ENCODE assay signal across 16 cellular contexts in the genomic region with DNA sequence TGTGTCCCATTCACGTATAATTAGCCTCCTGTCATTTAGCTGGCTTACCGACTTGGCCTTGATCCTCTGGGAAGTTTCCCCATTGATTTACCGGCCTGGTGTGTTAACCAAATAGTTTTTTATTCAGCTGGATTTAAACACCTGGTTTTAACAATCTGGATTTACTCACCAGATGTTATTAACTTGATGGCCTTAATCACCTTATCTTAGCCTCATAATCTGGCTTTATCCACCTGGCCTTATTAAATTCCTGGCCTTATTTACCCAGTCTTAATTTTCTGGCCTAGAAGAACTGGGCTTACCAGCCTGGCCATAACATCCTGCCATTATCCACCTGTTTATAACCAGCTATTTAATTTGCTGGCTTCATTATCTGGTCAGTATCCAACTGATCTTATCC.
A peak's percentile ranks its signal among the peaks of the same experiment; 100 is the strongest.
DNase-seq lines count a peak whose midpoint lies in the region; ATAC-seq and TF ChIP-seq lines count a peak whose summit lies in the region.
"Had no signal": no experiment of that assay in that cellular context is flagged by ENCODE, and none has a peak within 500 bp of the region (broad histone marks: within the 10 kb centered on the region; RNA-seq: fewer than 3 reads in every experiment).

No MANE protein-coding gene starts in this region.

- no peaks in the 10 kb centered on the region for H3K27me3 ChIP-seq in osteoblast (ENCODE audit: insufficient read depth, low read length)
- H3K27me3 ChIP-seq in aorta (ENCODE audit: control insufficient read depth in 1 of 2, insufficient read depth in 2 of 2, low read length in 1 of 2), result no peaks in the 10 kb centered on the region
- H3K27me3 ChIP-seq: BLaER1 treated with 17β-estradiol and CSF1 and Interleukin-3, amounts not matched to agents 10 nM and 100 nM had no signal

- H3K79me2 ChIP-seq in osteoblast (ENCODE audit: insufficient read depth, low read length), result no peaks in the 10 kb centered on the region

- H2AFZ ChIP-seq in osteoblast (ENCODE audit: low read length), result no peak overlapping the region

- H3K9me3 ChIP-seq in osteoblast (ENCODE audit: low read depth, low read length) (no peaks in the 10 kb centered on the region), aorta (ENCODE audit: control insufficient read depth, low read length) (no peaks in the 10 kb centered on the region)
- H3K9me3 ChIP-seq: HAP-1 had no signal

- H3K27ac ChIP-seq in VCaP, result peak overlapping the region; percentile 31; the same call in 1 of the 2 replicates
- no peak overlapping the region for H3K27ac ChIP-seq in osteoblast (ENCODE audit: low read depth, low read length)
- no peak overlapping the region for H3K27ac ChIP-seq in aorta (ENCODE audit: low read depth in 1 of 2, low read length in 2 of 2)
- H3K27ac ChIP-seq: BLaER1 treated with 17β-estradiol and CSF1 and Interleukin-3, amounts not matched to agents 10 nM and 100 nM; HL-60 had no signal

- H3K36me3 ChIP-seq in osteoblast (ENCODE audit: insufficient read depth, low read length) (no peaks in the 10 kb centered on the region), aorta (ENCODE audit: control insufficient read depth in 1 of 2, insufficient read depth in 2 of 2, low read length in 1 of 2) (no peaks in the 10 kb centered on the region)
- H3K36me3 ChIP-seq: BLaER1 treated with 17β-estradiol and CSF1 and Interleukin-3, amounts not matched to agents 10 nM and 100 nM; HAP-1 had no signal

- TF ChIP-seq CTCF in LNCaP clone FGC (IDR thresholded peaks at IDR 0.05; ENCODE audit: control insufficient read depth, extremely low read depth, insufficient read depth) (no peak), VCaP (conservative IDR thresholded peaks at IDR 0.05) (no peak), osteoblast (IDR thresholded peaks at IDR 0.05; ENCODE audit: extremely low read depth, low read depth, low read length) (no peak)

- ATAC-seq in aorta (ENCODE audit: low FRiP score), result no peak
- no peak for ATAC-seq in HG02588 (IDR thresholded peaks at IDR 0.05; ENCODE audit: unreplicated experiment)
- no peak for ATAC-seq in GM21526 (IDR thresholded peaks at IDR 0.05; ENCODE audit: low FRiP score, unreplicated experiment)
- ATAC-seq: GM12878 had no signal

- WGBS in aorta, 2 donors, result 86 to 89% methylated on average over 3 of the region's 3 CpGs

- H3K4me1 ChIP-seq in osteoblast (ENCODE audit: insufficient read depth, low read length), result no peaks in the 10 kb centered on the region
- no peaks in the 10 kb centered on the region for H3K4me1 ChIP-seq in aorta (ENCODE audit: control insufficient read depth in 1 of 2, insufficient read depth in 2 of 2, low read length in 2 of 2)
- H3K4me1 ChIP-seq: BLaER1 treated with 17β-estradiol and CSF1 and Interleukin-3, amounts not matched to agents 10 nM and 100 nM; HAP-1 had no signal

- intact Hi-C loops in aorta (cut with DNase I), result no loop called here

- no peak overlapping the region for H3K4me2 ChIP-seq in osteoblast (ENCODE audit: insufficient read depth, low read length)
- H3K4me2 ChIP-seq: BLaER1 treated with 17β-estradiol and CSF1 and Interleukin-3, amounts not matched to agents 10 nM and 100 nM had no signal

- H4K20me1 ChIP-seq in osteoblast (ENCODE audit: insufficient read depth, low read length), result no peaks in the 10 kb centered on the region
- H4K20me1 ChIP-seq: BLaER1 treated with 17β-estradiol and CSF1 and Interleukin-3, amounts not matched to agents 10 nM and 100 nM had no signal

- DNase-seq in LNCaP clone FGC (ENCODE audit: low read depth), result peak; percentile 79
- DNase-seq in NCI-H69 (lab: John Stamatoyannopoulos, UW), result peak; percentile 45
- DNase-seq in osteoblast (ENCODE audit: insufficient read length, low spot score, missing footprints), result peak; percentile 21
- DNase-seq in aorta, result no peak
- no peak for DNase-seq in superior temporal gyrus (ENCODE audit: extremely low spot score)
- DNase-seq: ACHN; Calu3; CD4-positive, alpha-beta T cell; DMS79 had no signal

- no peak overlapping the region for H3K4me3 ChIP-seq in LNCaP clone FGC (ENCODE audit: low read depth, low read length)
- H3K4me3 ChIP-seq in osteoblast (ENCODE audit: insufficient read depth, low read length), result no peak overlapping the region
- no peak overlapping the region for H3K4me3 ChIP-seq in aorta (ENCODE audit: low read length in 2 of 2)
- H3K4me3 ChIP-seq: BLaER1 treated with 17β-estradiol and CSF1 and Interleukin-3, amounts not matched to agents 10 nM and 100 nM; GM12878; HAP-1 had no signal

Comparison
In these comparisons a context has a peak if more than half of its experiments do, and no peak if none do; other contexts are left out.
1. DNase-seq: peak in LNCaP clone FGC (single experiment), NCI-H69 (single experiment) and osteoblast (single experiment); none in aorta (0 of 2) and superior temporal gyrus (single experiment).